In genomic region chr22:38753894-38754246, GRCh38 we compare ENCODE assay signal across 8 cellular contexts. TPM values are rescaled to one million over a fixed set of nuclear protein-coding genes. Genes with fewer than 3 reads are reported as not detected.
A peak's percentile ranks its signal among the peaks of the same experiment; 100 is the strongest.
DNase-seq lines count a peak whose midpoint lies in the region; ATAC-seq and TF ChIP-seq lines count a peak whose summit lies in the region.

No MANE protein-coding gene starts in this region.

- H3K4me1 ChIP-seq in fibroblast of lung (ENCODE audit: control insufficient read depth, extremely low read depth, insufficient read depth, low read length) (peaks cover 7% of the 10 kb centered on the region), skeletal muscle satellite cell (ENCODE audit: control insufficient read depth, insufficient read depth, low read length) (peaks cover 43% of the 10 kb centered on the region)

- H3K9me2 ChIP-seq in SU-DHL-6 (replicated peaks; ENCODE audit: insufficient read depth, low read length) = no peaks in the 10 kb centered on the region

- H3K27ac ChIP-seq in SU-DHL-6 (ENCODE audit: low read depth, low read length) (peak overlapping the region; percentile 90), fibroblast of lung (ENCODE audit: insufficient read depth, low read length) (no peak overlapping the region)

- H3K9ac ChIP-seq in SU-DHL-6 (ENCODE audit: low read length) (peak overlapping the region; percentile 84), fibroblast of lung (ENCODE audit: insufficient read depth, low read length) (no peak overlapping the region), skeletal muscle satellite cell (ENCODE audit: low read depth, low read length) (peak overlapping the region; percentile 91)

- peaks cover 28% of the 10 kb centered on the region for H3F3A ChIP-seq in SU-DHL-6 (ENCODE audit: insufficient read depth)

- no peak overlapping the region for H2AFZ ChIP-seq in SU-DHL-6 (ENCODE audit: low read depth, low read length, severe bottlenecking)
- no peak overlapping the region for H2AFZ ChIP-seq in fibroblast of lung (ENCODE audit: low read length)

- H3K36me3 ChIP-seq in SU-DHL-6 (ENCODE audit: low read length) (no peaks in the 10 kb centered on the region), fibroblast of lung (ENCODE audit: control insufficient read depth, insufficient read depth, low read length) (peaks cover 31% of the 10 kb centered on the region), skeletal muscle satellite cell (ENCODE audit: insufficient read depth, low read length) (peaks cover 31% of the 10 kb centered on the region)

- no peak for ATAC-seq in HG02840 (IDR thresholded peaks at IDR 0.05; ENCODE audit: low FRiP score, unreplicated experiment)

- H3K4me3 ChIP-seq in SU-DHL-6 (ENCODE audit: insufficient read depth, low read length, poor library complexity, severe bottlenecking) (peak overlapping the region; percentile 64), fibroblast of lung (replicated peaks in 1 of 4; ENCODE audit: control extremely low read depth in 1 of 4, insufficient read depth in 1 of 4, low read depth in 3 of 4, low read length in 4 of 4) (peak overlapping the region; percentile 68 to 79 (median 72)), skeletal muscle satellite cell (ENCODE audit: low read length) (peak overlapping the region; percentile 78)

- no peaks in the 10 kb centered on the region for H3K27me3 ChIP-seq in SU-DHL-6 (ENCODE audit: low read length)
- no peaks in the 10 kb centered on the region for H3K27me3 ChIP-seq in fibroblast of lung (ENCODE audit: control insufficient read depth, insufficient read depth, low read length)
- no peaks in the 10 kb centered on the region for H3K27me3 ChIP-seq in skeletal muscle satellite cell (ENCODE audit: control insufficient read depth, insufficient read depth, low read length)

- H3K4me2 ChIP-seq in SU-DHL-6 (ENCODE audit: low read depth, low read length, poor library complexity, severe bottlenecking) (peak overlapping the region; percentile 93), fibroblast of lung (ENCODE audit: extremely low read depth, insufficient read depth, low read length) (peak overlapping the region; percentile 96), skeletal muscle satellite cell (ENCODE audit: low read length) (peak overlapping the region; percentile 95)

- no peaks in the 10 kb centered on the region for H3K9me3 ChIP-seq in SU-DHL-6 (ENCODE audit: insufficient read depth, low read length)
- H3K9me3 ChIP-seq in fibroblast of lung (ENCODE audit: control insufficient read depth, insufficient read depth, low read depth, low read length) = no peaks in the 10 kb centered on the region
- no peaks in the 10 kb centered on the region for H3K9me3 ChIP-seq in skeletal muscle satellite cell (replicated peaks; ENCODE audit: low read length)

- peak; percentile 7; the same call in 1 of the 3 replicates for TF ChIP-seq CTCF in GM12872 (IDR thresholded peaks at IDR 0.05; ENCODE audit: insufficient read depth, low read depth, low read length)
- TF ChIP-seq CTCF in SU-DHL-6 (IDR thresholded peaks at IDR 0.05; ENCODE audit: insufficient read depth, low read length, poor library complexity, severe bottlenecking) = no peak
- TF ChIP-seq CTCF in fibroblast of lung (conservative IDR thresholded peaks at IDR 0.05 in 1 of 2, IDR thresholded peaks at IDR 0.05 in 1 of 2; ENCODE audit: low read depth in 1 of 2, low read length in 2 of 2) = no peak

- H4K20me1 ChIP-seq in SU-DHL-6 (ENCODE audit: low read depth, low read length) (no peaks in the 10 kb centered on the region), fibroblast of lung (ENCODE audit: control insufficient read depth, extremely low read depth, insufficient read depth, low read length) (no peaks in the 10 kb centered on the region)

- DNase-seq in fibroblast of lung (ENCODE audit: low read depth in 2 of 2) = no peak
- no peak for DNase-seq in RKO (ENCODE audit: low spot score)
- DNase-seq in NCI-H187 treated with DMSO at 0.1 percent for 48 hours (lab: John Stamatoyannopoulos, UW) = no peak
- DNase-seq in NCI-H748 treated with DMSO at 0.1 percent for 48 hours (lab: John Stamatoyannopoulos, UW) = no peak

- peaks cover 29% of the 10 kb centered on the region for H3K79me2 ChIP-seq in SU-DHL-6 (ENCODE audit: insufficient read depth, low read length)
- H3K79me2 ChIP-seq in fibroblast of lung (ENCODE audit: control insufficient read depth, insufficient read depth, low read length) = peaks cover 18% of the 10 kb centered on the region

RNA-seq across cellular contexts. Expression of gene SUN2, which starts 1.9 kb away (rescaled TPM):
- total RNA-seq in fibroblast of lung = 42.1 and 76.6 TPM in 2 replicates
- polyA plus RNA-seq in fibroblast of lung = 26.2 and 27.4 TPM in 2 replicates
- 46.4 and 50.4 TPM in 2 replicates for polyA plus RNA-seq in fibroblast of lung (2012)
- 183 and 189 TPM in 2 replicates for polyA minus RNA-seq in fibroblast of lung (ENCODE audit: low replicate concordance)
- 37.8 and 43.9 TPM in 2 replicates for total RNA-seq in skeletal muscle satellite cell (2012; rRNA removed)

RNA-seq across cellular contexts. Expression of gene DNAL4, which starts 40.1 kb away (rescaled TPM):
- total RNA-seq in fibroblast of lung = 23.4 and 25.1 TPM in 2 replicates
- polyA plus RNA-seq in fibroblast of lung = 9.0 and 13.3 TPM in 2 replicates
- polyA plus RNA-seq in fibroblast of lung (2012) = 9.3 and 9.9 TPM in 2 replicates
- polyA minus RNA-seq in fibroblast of lung (ENCODE audit: low replicate concordance) = 17.9 and 18.1 TPM in 2 replicates
- 8.9 and 13.5 TPM in 2 replicates for total RNA-seq in skeletal muscle satellite cell (2012; rRNA removed)

RNA-seq across cellular contexts. Expression of gene GTPBP1, which starts 48.1 kb away (rescaled TPM):
- total RNA-seq in fibroblast of lung = 18.0 and 23.1 TPM in 2 replicates
- polyA plus RNA-seq in fibroblast of lung = 20.6 and 26.6 TPM in 2 replicates
- 19.6 and 22.2 TPM in 2 replicates for polyA plus RNA-seq in fibroblast of lung (2012)
- 59.4 and 70.1 TPM in 2 replicates for polyA minus RNA-seq in fibroblast of lung (ENCODE audit: low replicate concordance)
- total RNA-seq in skeletal muscle satellite cell (2012; rRNA removed) = 19.4 and 21.0 TPM in 2 replicates

RNA-seq across cellular contexts. Expression of gene JOSD1, which starts 53.1 kb away (rescaled TPM):
- 59.1 and 62.1 TPM in 2 replicates for total RNA-seq in fibroblast of lung
- polyA plus RNA-seq in fibroblast of lung = 35.9 and 40.5 TPM in 2 replicates
- 32.4 and 32.9 TPM in 2 replicates for polyA plus RNA-seq in fibroblast of lung (2012)
- polyA minus RNA-seq in fibroblast of lung (ENCODE audit: low replicate concordance) = 43.6 and 54.7 TPM in 2 replicates
- 38.8 and 43.0 TPM in 2 replicates for total RNA-seq in skeletal muscle satellite cell (2012; rRNA removed)
